ENCODE assay signal across 17 cellular contexts in the genomic region with DNA sequence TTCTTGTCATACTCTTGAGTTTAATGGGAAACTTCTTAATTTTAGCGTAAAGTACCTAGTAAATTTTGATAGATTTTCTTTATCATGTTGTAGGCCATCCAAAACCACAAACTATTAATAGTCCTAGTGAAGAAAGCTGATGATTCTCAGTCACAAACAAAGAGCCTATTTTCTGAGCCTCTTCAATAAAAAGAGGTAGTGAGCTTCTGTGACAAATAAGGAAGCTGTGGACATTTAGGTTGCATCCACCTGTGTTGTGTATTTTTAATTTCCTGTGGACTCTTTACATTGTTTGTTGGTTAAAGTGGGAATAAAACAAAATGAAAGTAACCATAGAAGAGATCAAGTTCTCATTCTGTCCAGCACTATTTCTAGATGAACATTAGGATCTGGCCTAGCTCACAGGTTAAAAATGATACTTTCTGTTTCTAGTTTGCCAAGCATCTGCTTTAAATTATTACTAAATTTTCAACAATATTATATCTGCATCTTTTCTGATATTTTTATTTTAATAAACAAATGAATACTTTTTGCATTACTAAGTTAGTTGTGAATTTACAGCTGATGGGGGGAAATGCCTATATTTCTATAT.
"Had no signal": no experiment of that assay in that cellular context is flagged by ENCODE, and none has a peak within 500 bp of the region (broad histone marks: within the 10 kb centered on the region; RNA-seq: fewer than 3 reads in every experiment).

No MANE protein-coding gene starts in this region.

- H3K9ac ChIP-seq: neural progenitor cell had no signal

- H3K27ac ChIP-seq: brain microvascular endothelial cell, foreskin keratinocyte, heart left ventricle, left lung, neural progenitor cell, ovary, sigmoid colon, transverse colon had no signal

- H3K4me3 ChIP-seq: heart left ventricle, left lung, neural progenitor cell, ovary, sigmoid colon, transverse colon had no signal

- H3K9me3 ChIP-seq: heart left ventricle, ovary, sigmoid colon, transverse colon had no signal

- ATAC-seq: activated T-cell treated with anti-CD3 and anti-CD28 coated beads, Interleukin-2, amount 50 U/mL, for 4 hours; foreskin keratinocyte; heart left ventricle; left lung; T-helper 17 cell had no signal

- H3K4me2 ChIP-seq: neural progenitor cell had no signal

- H3K27me3 ChIP-seq: brain microvascular endothelial cell, foreskin keratinocyte, heart left ventricle, left lung, neural progenitor cell, ovary, sigmoid colon, transverse colon had no signal

- H3K4me1 ChIP-seq: foreskin keratinocyte, heart left ventricle, left lung, neural progenitor cell, sigmoid colon, transverse colon had no signal

- H2AFZ ChIP-seq: neural progenitor cell had no signal

- DNase-seq: activated CD4-positive, alpha-beta T cell treated with anti-CD3 and anti-CD28 coated beads, Interleukin-2, amount 50 U/mL, for 48 hours; activated gamma-delta T cell; activated T-cell treated with anti-CD3 and anti-CD28 coated beads, Interleukin-2, amount 50 U/mL, for 4 hours; amygdala; brain microvascular endothelial cell; endodermal cell; foreskin keratinocyte; heart left ventricle; left lung; ovary; sigmoid colon; stimulated activated CD4-positive, alpha-beta T cell treated with anti-CD3 and anti-CD28 coated beads, Interleukin-2, amount 100 ng/mL, for 24 hours; stimulated activated naive CD4-positive, alpha-beta T cell; substantia nigra; T-helper 17 cell; transverse colon had no signal

- H3K36me3 ChIP-seq: brain microvascular endothelial cell, heart left ventricle, left lung, neural progenitor cell, ovary, sigmoid colon, transverse colon had no signal
